ENCODE assay signal across 8 cellular contexts in the genomic region with DNA sequence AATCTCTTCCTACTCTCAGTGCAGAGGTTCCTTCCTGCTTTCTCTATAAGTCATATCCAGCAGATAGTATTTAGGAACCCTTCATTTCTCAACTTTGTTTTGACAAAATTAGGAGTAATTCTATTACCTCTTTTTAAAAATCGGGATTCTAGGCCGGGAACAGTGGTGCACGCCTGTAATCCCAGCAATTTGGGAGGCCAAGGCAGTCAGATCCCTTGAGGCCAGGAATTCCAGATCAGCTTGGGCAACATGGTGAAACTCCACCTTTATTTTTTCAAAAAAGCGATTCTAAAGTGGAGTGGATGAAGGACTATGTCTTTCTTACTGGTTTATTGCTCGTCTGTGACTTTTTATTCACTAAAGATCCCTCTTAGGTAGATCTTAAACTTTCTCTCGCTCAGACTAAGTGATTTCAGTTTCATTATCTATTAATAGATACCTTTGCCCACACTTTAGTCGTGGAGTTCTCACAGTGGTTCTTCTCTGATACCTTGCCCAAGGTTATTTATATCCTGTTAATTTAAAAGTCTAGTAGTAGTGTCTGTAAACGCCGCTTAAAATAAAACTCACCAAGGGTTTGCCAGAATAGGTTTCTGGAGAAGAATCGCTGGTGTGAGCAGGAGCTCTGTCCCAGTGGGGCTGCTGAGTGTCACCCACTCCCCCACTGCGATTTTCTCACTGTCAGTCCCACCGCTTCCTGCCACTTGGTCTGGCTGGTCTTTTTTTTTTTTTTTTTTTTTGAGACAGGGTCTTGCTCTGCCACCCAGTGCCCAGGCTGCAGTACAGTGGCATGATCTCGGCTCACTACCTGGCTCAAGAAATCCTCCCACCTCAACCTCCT. TPM values are rescaled to one million over a fixed set of nuclear protein-coding genes. Genes with fewer than 3 reads are reported as not detected.
DNase-seq lines count a peak whose midpoint lies in the region; ATAC-seq and TF ChIP-seq lines count a peak whose summit lies in the region.

No MANE protein-coding gene starts in this region.

- H3K27me3 ChIP-seq in mononuclear cell (ENCODE audit: insufficient read depth, low read length) (no peaks in the 10 kb centered on the region), upper lobe of left lung (no peaks in the 10 kb centered on the region)

- POLR2A ChIA-PET in MCF 10A (lab: Yijun Ruan, JAX) = interaction anchor here (0.7 kb wide), 1 partner anchor 10 kb away, joined by 3 read pairs; no protein-coding TSS in a partner anchor

- H3K4me1 Mint-ChIP-seq in MCF 10A (ENCODE audit: insufficient read depth, unreplicated experiment) = no peaks in the 10 kb centered on the region

- no peaks in the 10 kb centered on the region for H3K9me3 Mint-ChIP-seq in MCF 10A (ENCODE audit: unreplicated experiment)

- intact Hi-C loops in MCF 10A (cut with micrococcal nuclease) = no loop called here

- CTCF ChIA-PET in MCF 10A (lab: Yijun Ruan, JAX) = interaction anchor here (0.8 kb wide), 1 partner anchor 37 kb away, joined by 3 read pairs; no protein-coding TSS in a partner anchor

- H3K36me3 Mint-ChIP-seq in MCF 10A (ENCODE audit: insufficient read depth, unreplicated experiment) = peaks cover 2% of the 10 kb centered on the region

- TF ChIP-seq EP300 in upper lobe of left lung (IDR thresholded peaks at IDR 0.05) = no peak

- DNase-seq in activated CD4-positive, alpha-beta T cell treated with anti-CD3 and anti-CD28 coated beads, Interleukin-2, amount 50 U/mL, for 1 hour = peak; percentile 16
- DNase-seq in upper lobe of left lung (no peak), NCI-H82 (lab: John Stamatoyannopoulos, UW) (no peak), MCF 10A (ENCODE audit: unreplicated experiment) (no peak), C1 segment of cervical spinal cord (lab: John Stamatoyannopoulos, UW) (no peak)

- no peak overlapping the region for H3K4me3 Mint-ChIP-seq in MCF 10A (ENCODE audit: unreplicated experiment)

- H3K27me3 Mint-ChIP-seq in MCF 10A (ENCODE audit: insufficient read depth, unreplicated experiment) = no peaks in the 10 kb centered on the region

- no peaks in the 10 kb centered on the region for H3K36me3 ChIP-seq in upper lobe of left lung

- no TSS peak for BruUV-seq in MCF 10A (replicated peaks; lab: Mats Ljungman, UMichigan)

- H3K4me1 ChIP-seq in mononuclear cell (ENCODE audit: insufficient read depth, low read length) (peaks cover 32% of the 10 kb centered on the region), upper lobe of left lung (no peaks in the 10 kb centered on the region)

- 75 to 76% methylated on average over 13 of the region's 13 CpGs for WGBS in upper lobe of left lung, 2 donors

- H3K9me3 ChIP-seq in mononuclear cell (ENCODE audit: low read depth, low read length) (no peaks in the 10 kb centered on the region), upper lobe of left lung (no peaks in the 10 kb centered on the region)

- ATAC-seq in GM18868 (IDR thresholded peaks at IDR 0.05; ENCODE audit: unreplicated experiment) (peak; percentile 64), HG02938 (IDR thresholded peaks at IDR 0.05; ENCODE audit: unreplicated experiment) (peak; percentile 69), upper lobe of left lung (ENCODE audit: low FRiP score in 2 of 2) (no peak)

- H3K4me3 ChIP-seq in mononuclear cell (ENCODE audit: low read length) (peak overlapping the region; percentile 33), upper lobe of left lung (peak overlapping the region in 1 of 4 donors; percentile 9)

- TF ChIP-seq POLR2A in upper lobe of left lung (IDR thresholded peaks at IDR 0.05) = no peak

- peak overlapping the region in 2 of 4 donors; percentile 12 to 33 for H3K27ac ChIP-seq in upper lobe of left lung

- H3K27ac Mint-ChIP-seq in MCF 10A (ENCODE audit: low read depth, unreplicated experiment) = no peak overlapping the region

- no peak for TF ChIP-seq CTCF in upper lobe of left lung (IDR thresholded peaks at IDR 0.05)
- TF ChIP-seq CTCF in MCF 10A (IDR thresholded peaks at IDR 0.05; ENCODE audit: unreplicated experiment) = no peak

RNA-seq across cellular contexts. Expression of a gene that starts 27.0 kb away (rescaled TPM):
- total RNA-seq in mononuclear cell (143 TPM), upper lobe of left lung (10 to 100 TPM; 12.3 to 28.8 (median 19.5) TPM), MCF 10A (2022) (7.8 and 10.1 TPM in 2 replicates)

Comparison
In these comparisons a context has a peak if more than half of its experiments do, and no peak if none do; other contexts are left out.
1. ATAC-seq: peak in GM18868 (single experiment) and HG02938 (single experiment); none in upper lobe of left lung (0 of 2).